10 cellular contexts compared by ENCODE assay signal in genomic region chr19:17424743-17425365, GRCh38. TPM values are rescaled to one million over a fixed set of nuclear protein-coding genes. Genes with fewer than 3 reads are reported as not detected.
DNase-seq lines count a peak whose midpoint lies in the region; ATAC-seq and TF ChIP-seq lines count a peak whose summit lies in the region.
"Had no signal": no experiment of that assay in that cellular context is flagged by ENCODE, and none has a peak within 500 bp of the region (broad histone marks: within the 10 kb centered on the region; RNA-seq: fewer than 3 reads in every experiment).

No MANE protein-coding gene starts in this region.

- H3K4me3 Mint-ChIP-seq in T-helper 2 cell treated with Interferon-gamma antibody and Interleukin-4, amounts not matched to agents 5 μg/mL and 100 μg/mL, for 36 hours = no peak overlapping the region

- peaks cover 7% of the 10 kb centered on the region for H3K4me1 Mint-ChIP-seq in T-helper 2 cell treated with Interferon-gamma antibody and Interleukin-4, amounts not matched to agents 5 μg/mL and 100 μg/mL, for 36 hours (ENCODE audit: low read depth)

- no peaks in the 10 kb centered on the region for H3K79me2 ChIP-seq in parathyroid adenoma

- H3K9me3 ChIP-seq in BLaER1 (no peaks in the 10 kb centered on the region), parathyroid adenoma (ENCODE audit: control insufficient read depth, low read length) (no peaks in the 10 kb centered on the region)

- ATAC-seq in HG02759 (IDR thresholded peaks at IDR 0.05; ENCODE audit: unreplicated experiment) (no peak), HG03175 (IDR thresholded peaks at IDR 0.05; ENCODE audit: unreplicated experiment) (no peak)

- H4K20me1 ChIP-seq in BLaER1 = no peaks in the 10 kb centered on the region

- no peaks in the 10 kb centered on the region for H3K9me3 Mint-ChIP-seq in T-helper 2 cell treated with Interferon-gamma antibody and Interleukin-4, amounts not matched to agents 5 μg/mL and 100 μg/mL, for 36 hours

- peak overlapping the region; percentile 11; the same call in 1 of the 2 replicates for H3K4me3 ChIP-seq in BLaER1
- peak overlapping the region; percentile 36 for H3K4me3 ChIP-seq in H7 (ENCODE audit: insufficient read depth, low read depth, low read length)
- no peak overlapping the region for H3K4me3 ChIP-seq in fibroblast of pulmonary artery (replicated peaks; ENCODE audit: low read depth, low read length)
- H3K4me3 ChIP-seq in parathyroid adenoma (ENCODE audit: low read depth, low read length) = no peak overlapping the region

- no peak overlapping the region for H2AFZ ChIP-seq in parathyroid adenoma

- H3K36me3 Mint-ChIP-seq in T-helper 2 cell treated with Interferon-gamma antibody and Interleukin-4, amounts not matched to agents 5 μg/mL and 100 μg/mL, for 36 hours (ENCODE audit: low read depth) = peaks cover 4% of the 10 kb centered on the region

- no peak overlapping the region for H3K27ac Mint-ChIP-seq in T-helper 2 cell treated with Interferon-gamma antibody and Interleukin-4, amounts not matched to agents 5 μg/mL and 100 μg/mL, for 36 hours

- H3K4me2 ChIP-seq in BLaER1 = peak overlapping the region; percentile 66
- no peak overlapping the region for H3K4me2 ChIP-seq in parathyroid adenoma (ENCODE audit: low read length)

- no peaks in the 10 kb centered on the region for H3K27me3 Mint-ChIP-seq in T-helper 2 cell treated with Interferon-gamma antibody and Interleukin-4, amounts not matched to agents 5 μg/mL and 100 μg/mL, for 36 hours (ENCODE audit: low read depth)

- H3K36me3 ChIP-seq in BLaER1 (peaks cover 19% of the 10 kb centered on the region), H7 (replicated peaks; ENCODE audit: control insufficient read depth, insufficient read depth, low read length) (no peaks in the 10 kb centered on the region), parathyroid adenoma (ENCODE audit: control insufficient read depth, insufficient read depth, low read length) (no peaks in the 10 kb centered on the region)

- H3K9ac ChIP-seq in BLaER1 (no peak overlapping the region), parathyroid adenoma (no peak overlapping the region)

- H3K27me3 ChIP-seq in BLaER1 = no peaks in the 10 kb centered on the region
- H3K27me3 ChIP-seq in H7 (ENCODE audit: control insufficient read depth, insufficient read depth, low read length) = no peaks in the 10 kb centered on the region; the same call in 1 of the 2 replicates
- H3K27me3 ChIP-seq in parathyroid adenoma (ENCODE audit: control insufficient read depth, insufficient read depth, low read length) = no peaks in the 10 kb centered on the region

- TF ChIP-seq CTCF in fibroblast of pulmonary artery (IDR thresholded peaks at IDR 0.05; ENCODE audit: low read length, missing control alignments) (peak; percentile 49), parathyroid adenoma (IDR thresholded peaks at IDR 0.05) (peak; percentile 33)

- H3K4me1 ChIP-seq in BLaER1 = peaks cover 34% of the 10 kb centered on the region
- peaks cover 6% of the 10 kb centered on the region for H3K4me1 ChIP-seq in parathyroid adenoma

- no peak overlapping the region for H3K27ac ChIP-seq in BLaER1
- H3K27ac ChIP-seq in parathyroid adenoma = no peak overlapping the region

- DNase-seq in H7 (peak; percentile 98), fibroblast of pulmonary artery (ENCODE audit: low read depth) (peak; percentile 53), cerebellar nuclear complex (lab: John Stamatoyannopoulos, UW) (no peak)
- DNase-seq in T-helper 2 cell treated with Interferon-gamma antibody and Interleukin-4, amounts not matched to agents 5 μg/mL and 100 μg/mL, for 36 hours (ENCODE audit: low spot score) = peak; percentile 20

RNA-seq across cellular contexts. Expression of gene MVB12A, which starts 5.0 kb away (rescaled TPM):
- 75.1 and 91.4 TPM in 2 replicates for total RNA-seq in H7 (2014; rRNA removed; shearing (Covaris generic))

RNA-seq across cellular contexts. Expression of gene BST2, which starts 19.4 kb away (rescaled TPM):
- total RNA-seq in H7 (2014; rRNA removed; shearing (Covaris generic)) = 203 and 204 TPM in 2 replicates

RNA-seq across cellular contexts. Expression of gene TMEM221, which starts 23.6 kb away (rescaled TPM):
- not detected in 2 replicates for total RNA-seq in H7 (2014; rRNA removed; shearing (Covaris generic))
- total RNA-seq: LHCN-M2 had no signal

RNA-seq across cellular contexts. Expression of gene CCDC194, which starts 30.9 kb away (rescaled TPM):
- 0.42 and 1.5 TPM in 2 replicates for total RNA-seq in H7 (2014; rRNA removed; shearing (Covaris generic))
- total RNA-seq: LHCN-M2 had no signal

RNA-seq across cellular contexts. Expression of gene NXNL1, which starts 35.9 kb away (rescaled TPM):
- not detected in 2 replicates for total RNA-seq in H7 (2014; rRNA removed; shearing (Covaris generic))
- total RNA-seq: LHCN-M2, liver had no signal

Comparison
In these comparisons a context has a peak if more than half of its experiments do, and no peak if none do; other contexts are left out.
1. H3K4me3 ChIP-seq: peak in BLaER1 (single experiment) and H7 (single experiment); none in fibroblast of pulmonary artery (single experiment) and parathyroid adenoma (single experiment).
2. DNase-seq: peak in H7 (single experiment), T-helper 2 cell treated with Interferon-gamma antibody and Interleukin-4, amounts not matched to agents 5 μg/mL and 100 μg/mL, for 36 hours (single experiment) and fibroblast of pulmonary artery (single experiment); none in cerebellar nuclear complex (0 of 2).